ENCODE assay signal across 9 cellular contexts in genomic region chr7:41161188-41161587, GRCh38.
"Had no signal": no experiment of that assay in that cellular context is flagged by ENCODE, and none has a peak within 500 bp of the region (broad histone marks: within the 10 kb centered on the region; RNA-seq: fewer than 3 reads in every experiment).

No MANE protein-coding gene starts in this region.

- H3K4me2 ChIP-seq: GM23338 had no signal

- H3K36me3 Mint-ChIP-seq: IgD-negative memory B cell had no signal

- DNase-seq: H7, HFFc6, KG1 had no signal

- H3K36me3 ChIP-seq: HAP-1 had no signal

- H3K4me1 Mint-ChIP-seq: GM23338, IgD-negative memory B cell had no signal

- H3K9me3 ChIP-seq: HAP-1 had no signal

- H3K4me3 Mint-ChIP-seq: GM23338, HFFc6, IgD-negative memory B cell had no signal

- H3K27me3 Mint-ChIP-seq: IgD-negative memory B cell had no signal

- H3K4me3 ChIP-seq: GM23338, HAP-1 had no signal

- H3K27ac Mint-ChIP-seq: GM23338, HFFc6, IgD-negative memory B cell had no signal

- FAIRE-seq: H1 had no signal

- ATAC-seq: GM23338, HCT116 had no signal

- H2AFZ ChIP-seq: GM23338 had no signal

- H3K4me1 ChIP-seq: HAP-1 had no signal

- H3K27ac ChIP-seq: HL-60 had no signal
